In genomic region chr5:10301266-10301665, GRCh38 we compare ENCODE assay signal across 14 cellular contexts. TPM values are rescaled to one million over a fixed set of nuclear protein-coding genes. Genes with fewer than 3 reads are reported as not detected.
DNase-seq lines count a peak whose midpoint lies in the region; ATAC-seq and TF ChIP-seq lines count a peak whose summit lies in the region.
"Had no signal": no experiment of that assay in that cellular context is flagged by ENCODE, and none has a peak within 500 bp of the region (broad histone marks: within the 10 kb centered on the region; RNA-seq: fewer than 3 reads in every experiment).

No MANE protein-coding gene starts in this region.

- DNase-seq in DMS153 (lab: John Stamatoyannopoulos, UW) (peak; percentile 25), NCI-H187 (lab: John Stamatoyannopoulos, UW) (peak; percentile 23 to 49), RWPE2 (ENCODE audit: low spot score) (no peak), left lung (no peak), SIG-M5 treated with dmso at 0.1 percent for 504 hours (lab: John Stamatoyannopoulos, UW; ENCODE audit: unreplicated experiment) (no peak), NCI-H524 (lab: John Stamatoyannopoulos, UW) (no peak), cerebellar cortex (ENCODE audit: low spot score) (no peak)
- DNase-seq: activated T-cell treated with anti-CD3 and anti-CD28 coated beads, Interleukin-2, amount 50 U/mL, for 4 hours; effector memory CD4-positive, alpha-beta T cell; GF-D8; glutamatergic neuron; MM.1S had no signal

- H3K27me3 ChIP-seq in RWPE2 (ENCODE audit: insufficient read depth, poor library complexity, severe bottlenecking) (no peaks in the 10 kb centered on the region), left lung (no peaks in the 10 kb centered on the region)

- ATAC-seq in RWPE2 (ENCODE audit: low read depth), result peak; percentile 40; the same call in 2 of the 3 replicates
- ATAC-seq in left lung, result peak; percentile 27
- no peak for ATAC-seq in GM18511 (IDR thresholded peaks at IDR 0.05; ENCODE audit: unreplicated experiment)
- ATAC-seq: activated T-cell treated with anti-CD3 and anti-CD28 coated beads, Interleukin-2, amount 50 U/mL, for 4 hours had no signal

- H3K4me1 ChIP-seq in RWPE2 (ENCODE audit: insufficient read depth, poor library complexity, severe bottlenecking), result peaks cover 19% of the 10 kb centered on the region
- no peaks in the 10 kb centered on the region for H3K4me1 ChIP-seq in left lung
- H3K4me1 ChIP-seq: BLaER1 treated with 17β-estradiol and CSF1 and Interleukin-3, amounts not matched to agents 10 nM and 100 nM had no signal

- H3K27ac ChIP-seq in RWPE2 (ENCODE audit: poor library complexity, severe bottlenecking), result peak overlapping the region; percentile 39
- no peak overlapping the region for H3K27ac ChIP-seq in left lung
- H3K27ac ChIP-seq: BLaER1 treated with 17β-estradiol and CSF1 and Interleukin-3, amounts not matched to agents 10 nM and 100 nM had no signal

- H3K9me3 ChIP-seq in RWPE2 (ENCODE audit: severe bottlenecking) (no peaks in the 10 kb centered on the region), left lung (no peaks in the 10 kb centered on the region)
- H3K9me3 ChIP-seq: BLaER1 treated with 17β-estradiol and CSF1 and Interleukin-3, amounts not matched to agents 10 nM and 100 nM had no signal

- no peak for TF ChIP-seq CTCF in RWPE2 (IDR thresholded peaks at IDR 0.05; ENCODE audit: poor library complexity, severe bottlenecking)
- no peak for TF ChIP-seq CTCF in left lung (IDR thresholded peaks at IDR 0.05)

- H3K36me3 ChIP-seq in RWPE2 (ENCODE audit: low read depth), result no peaks in the 10 kb centered on the region
- H3K36me3 ChIP-seq in left lung, result no peaks in the 10 kb centered on the region
- H3K36me3 ChIP-seq: BLaER1 treated with 17β-estradiol and CSF1 and Interleukin-3, amounts not matched to agents 10 nM and 100 nM had no signal

- H3K4me3 ChIP-seq in RWPE2 (ENCODE audit: severe bottlenecking), result no peak overlapping the region
- H3K4me3 ChIP-seq in left lung, result no peak overlapping the region
- H3K4me3 ChIP-seq: BLaER1 treated with 17β-estradiol and CSF1 and Interleukin-3, amounts not matched to agents 10 nM and 100 nM had no signal

- intact Hi-C loops in left lung (cut with DNase I), result no loop called here

RNA-seq across cellular contexts. Expression of gene CMBL, which starts 6.4 kb away (rescaled TPM):
- 10 to 100 TPM; 19.2 to 26.9 TPM for total RNA-seq in left lung

RNA-seq across cellular contexts. Expression of gene CCT5, which starts 51.2 kb away (rescaled TPM):
- 100 to 1,000 TPM; 127 to 219 TPM for total RNA-seq in left lung

RNA-seq across cellular contexts. Expression of gene ATPSCKMT, which starts 51.6 kb away (rescaled TPM):
- 10 to 100 TPM; 16.5 to 21.3 TPM for total RNA-seq in left lung

RNA-seq across cellular contexts. Expression of gene MARCHF6, which starts 52.2 kb away (rescaled TPM):
- 100 to 1,000 TPM; 123 to 128 TPM for total RNA-seq in left lung

Comparison
In these comparisons a context has a peak if more than half of its experiments do, and no peak if none do; other contexts are left out.
1. DNase-seq: peak in DMS153 (single experiment) and NCI-H187 (2 of 2); none in RWPE2 (single experiment), left lung (0 of 2), SIG-M5 treated with dmso at 0.1 percent for 504 hours (single experiment), NCI-H524 (0 of 2) and cerebellar cortex (single experiment).